Comparison of ENCODE assay signal across 18 cellular contexts in genomic region chr12:112239020-112239419, GRCh38.
"Had no signal": no experiment of that assay in that cellular context is flagged by ENCODE, and none has a peak within 500 bp of the region (broad histone marks: within the 10 kb centered on the region; RNA-seq: fewer than 3 reads in every experiment).

No MANE protein-coding gene starts in this region.

- H3K27me3 ChIP-seq: colonic mucosa, esophagus squamous epithelium, gastroesophageal sphincter, sigmoid colon had no signal

- H3K4me1 ChIP-seq: colonic mucosa, esophagus squamous epithelium, gastroesophageal sphincter, left ventricle myocardium inferior, parathyroid adenoma, psoas muscle, sigmoid colon had no signal

- H3K27ac ChIP-seq: colonic mucosa, esophagus squamous epithelium, gastroesophageal sphincter, left ventricle myocardium inferior, parathyroid adenoma, psoas muscle, sigmoid colon, skin epidermis had no signal

- H3K9me3 ChIP-seq: colonic mucosa, esophagus squamous epithelium, gastroesophageal sphincter, left ventricle myocardium inferior, psoas muscle, sigmoid colon had no signal

- DNase-seq: colonic mucosa; dermis blood vessel endothelial cell; esophagus squamous epithelium; foreskin fibroblast; glutamatergic neuron; immature natural killer cell; left ventricle myocardium inferior; mesendoderm; psoas muscle; retina; sigmoid colon; stimulated activated naive CD4-positive, alpha-beta T cell treated with Interleukin-2 at 50 U/mL for 16 hours had no signal

- ATAC-seq: gastroesophageal sphincter, psoas muscle had no signal

- FAIRE-seq: keratinocyte, urothelium cell line had no signal

- H3K4me3 ChIP-seq: colonic mucosa, esophagus squamous epithelium, gastroesophageal sphincter, left ventricle myocardium inferior, lung, psoas muscle, sigmoid colon, skin epidermis had no signal
